ENCODE assay signal across 15 cellular contexts in the genomic region with DNA sequence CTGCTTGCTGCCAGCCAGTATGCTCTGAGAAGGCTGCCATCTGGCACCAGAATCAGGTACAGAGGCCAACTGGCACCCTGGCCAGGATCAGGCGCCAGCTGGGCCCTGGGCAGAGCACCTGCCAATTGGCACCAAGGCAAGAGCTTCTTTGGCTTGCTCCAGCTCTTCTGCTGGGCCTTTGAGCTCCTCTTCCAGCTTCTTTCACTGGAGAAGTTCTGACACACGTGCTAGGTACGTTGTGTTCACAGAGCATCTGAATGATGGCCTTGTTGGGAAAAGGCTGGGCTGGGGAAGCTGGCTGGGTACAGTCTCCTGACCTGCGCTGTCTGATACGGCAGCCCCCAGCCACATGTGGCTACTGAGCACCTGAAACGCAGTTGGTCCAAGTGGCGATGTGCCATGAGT. TPM values are rescaled to one million over a fixed set of nuclear protein-coding genes. Genes with fewer than 3 reads are reported as not detected.
DNase-seq lines count a peak whose midpoint lies in the region; ATAC-seq and TF ChIP-seq lines count a peak whose summit lies in the region.
"Had no signal": no experiment of that assay in that cellular context is flagged by ENCODE, and none has a peak within 500 bp of the region (broad histone marks: within the 10 kb centered on the region; RNA-seq: fewer than 3 reads in every experiment).

No MANE protein-coding gene starts in this region.

- H3K4me3 ChIP-seq in mammary epithelial cell (replicated peaks in 1 of 3; ENCODE audit: insufficient read depth in 1 of 3, low read depth in 2 of 3, low read length in 3 of 3), result no peak overlapping the region
- H3K4me3 ChIP-seq in gastroesophageal sphincter, result no peak overlapping the region
- no peak overlapping the region for H3K4me3 ChIP-seq in GM23338

- H3K27me3 Mint-ChIP-seq in MCF 10A (ENCODE audit: insufficient read depth, unreplicated experiment) (peaks cover 70% of the 10 kb centered on the region), T-cell (peaks cover 0 to 22% of the 10 kb centered on the region in 2 donors), GM23338 (ENCODE audit: insufficient read depth, low read depth, poor library complexity) (peaks cover 3% of the 10 kb centered on the region)

- H2AFZ ChIP-seq in mammary epithelial cell (ENCODE audit: low read depth, low read length) (no peak overlapping the region), GM23338 (no peak overlapping the region)

- intact Hi-C loops in MCF 10A (cut with micrococcal nuclease), result loop anchor here (10.0 kb wide), 2 partner anchors 374 to 824 kb away; no protein-coding TSS in a partner anchor
- intact Hi-C loops in mammary epithelial cell (cut with micrococcal nuclease), result loop anchor here (10.0 kb wide), 1 partner anchor 354 kb away; no protein-coding TSS in a partner anchor

- H3K9me3 Mint-ChIP-seq in MCF 10A (ENCODE audit: unreplicated experiment) (no peaks in the 10 kb centered on the region), T-cell (no peaks in the 10 kb centered on the region), GM23338 (no peaks in the 10 kb centered on the region)
- H3K9me3 Mint-ChIP-seq: activated CD4-positive, alpha-beta T cell treated with anti-CD3 and anti-CD28 coated beads, Interleukin-2, amount 10 ng/mL, durations not matched to agents 7 days and 5 days; naive thymus-derived CD4-positive, alpha-beta T cell had no signal

- POLR2A ChIA-PET in MCF 10A (lab: Yijun Ruan, JAX) (interaction anchor here (0.7 kb wide), 1 partner anchor 79 kb away, joined by 3 read pairs; no protein-coding TSS in a partner anchor), T-cell (lab: Charles Lee) (no interaction called here)

- H3K9ac ChIP-seq in mammary epithelial cell (ENCODE audit: insufficient read depth, low read length), result no peak overlapping the region

- no peak for TF ChIP-seq CTCF in MCF 10A (IDR thresholded peaks at IDR 0.05; ENCODE audit: unreplicated experiment)
- no peak for TF ChIP-seq CTCF in mammary epithelial cell (conservative IDR thresholded peaks at IDR 0.05 in 1 of 2, IDR thresholded peaks at IDR 0.05 in 1 of 2; ENCODE audit: extremely low read depth in 1 of 2, insufficient read depth in 1 of 2, low read depth in 1 of 2, low read length in 2 of 2)
- no peak for TF ChIP-seq CTCF in gastroesophageal sphincter (IDR thresholded peaks at IDR 0.05)
- no peak for TF ChIP-seq CTCF in GM23338 (conservative IDR thresholded peaks at IDR 0.05; ENCODE audit: low read depth in 2 of 2)

- dilution Hi-C loops in mammary epithelial cell (cut with HindIII; ENCODE audit: low sequenced_read_pairs), result no loop called here

- 10% methylated on average over 7 of the region's 7 CpGs for WGBS in mammary epithelial cell (ENCODE audit: low coverage, missing lambda C conversion rate)
- WGBS in gastroesophageal sphincter (ENCODE audit: low coverage in 1 of 2), 2 donors, result 40 to 92% methylated on average over 1 to 2 of the region's 7 CpGs

- CTCF ChIA-PET in MCF 10A (lab: Yijun Ruan, JAX) (interaction anchor here (0.7 to 10.3 kb wide), 5 partner anchors 15 to 123 kb away, joined by 3 to 72 read pairs (median 5); partner anchors contain the start of gene TLL2), mammary epithelial cell (lab: Charles Lee; ENCODE audit: low non-redundant PET) (no interaction called here), T-cell (lab: Charles Lee) (no interaction called here)

- TF ChIP-seq EP300 in gastroesophageal sphincter (IDR thresholded peaks at IDR 0.05), result no peak

- BruUV-seq in MCF 10A (replicated peaks; lab: Mats Ljungman, UMichigan) (no TSS peak), mammary epithelial cell (replicated peaks; lab: Mats Ljungman, UMichigan) (no TSS peak)

- no peak for TF ChIP-seq POLR2A in gastroesophageal sphincter (IDR thresholded peaks at IDR 0.05)

- peak; percentile 89 for ATAC-seq in gastroesophageal sphincter
- ATAC-seq in T-cell (replicated peaks in 1 of 4), result no peak
- no peak for ATAC-seq in GM23338
- ATAC-seq in GM21447 (IDR thresholded peaks at IDR 0.05; ENCODE audit: unreplicated experiment), result no peak
- ATAC-seq: naive thymus-derived CD4-positive, alpha-beta T cell; Panc1 had no signal

- H3K4me2 ChIP-seq in mammary epithelial cell (ENCODE audit: insufficient read depth, low read depth, low read length), result no peak overlapping the region
- H3K4me2 ChIP-seq in GM23338, result no peak overlapping the region

- no peaks in the 10 kb centered on the region for H3F3A ChIP-seq in GM23338 (replicated peaks; ENCODE audit: low read depth)

- no peak overlapping the region for H3K27ac ChIP-seq in mammary epithelial cell (ENCODE audit: insufficient read depth, low read depth, low read length)
- H3K27ac ChIP-seq in gastroesophageal sphincter, result peak overlapping the region in 1 of 4 donors; percentile 27
- no peak overlapping the region for H3K27ac ChIP-seq in GM23338 (ENCODE audit: low read depth)

- H3K4me1 Mint-ChIP-seq in MCF 10A (ENCODE audit: insufficient read depth, unreplicated experiment) (no peaks in the 10 kb centered on the region), T-cell (no peaks in the 10 kb centered on the region), GM23338 (no peaks in the 10 kb centered on the region; the same call in 2 of the 3 replicates)
- H3K4me1 Mint-ChIP-seq: activated CD4-positive, alpha-beta T cell treated with anti-CD3 and anti-CD28 coated beads, Interleukin-2, amount 10 ng/mL, durations not matched to agents 7 days and 5 days; naive thymus-derived CD4-positive, alpha-beta T cell had no signal

- H3K9me2 ChIP-seq in GM23338 (ENCODE audit: insufficient read depth), result no peaks in the 10 kb centered on the region

- no peaks in the 10 kb centered on the region for H3K36me3 ChIP-seq in mammary epithelial cell (ENCODE audit: insufficient read depth, low read length)
- H3K36me3 ChIP-seq in gastroesophageal sphincter, result no peaks in the 10 kb centered on the region
- no peaks in the 10 kb centered on the region for H3K36me3 ChIP-seq in GM23338 (ENCODE audit: insufficient read depth)

- DNase-seq in MCF 10A (ENCODE audit: unreplicated experiment) (peak; percentile 63), mammary epithelial cell (no peak), myocyte (ENCODE audit: low read depth) (peak; percentile 15), T-cell (no peak), GM23338 (ENCODE audit: low spot score) (no peak), dermis blood vessel endothelial cell (no peak)
- DNase-seq: activated CD4-positive, alpha-beta T cell treated with anti-CD3 and anti-CD28 coated beads, Interleukin-2, amount 10 ng/mL, durations not matched to agents 7 days and 5 days; effector CD8-positive, alpha-beta T cell; naive thymus-derived CD4-positive, alpha-beta T cell; NCI-H226; T-helper 1 cell had no signal

- H3K27ac Mint-ChIP-seq in MCF 10A (ENCODE audit: low read depth, unreplicated experiment) (no peak overlapping the region), T-cell (no peak overlapping the region), GM23338 (no peak overlapping the region)
- H3K27ac Mint-ChIP-seq: activated CD4-positive, alpha-beta T cell treated with anti-CD3 and anti-CD28 coated beads, Interleukin-2, amount 10 ng/mL, durations not matched to agents 7 days and 5 days; naive thymus-derived CD4-positive, alpha-beta T cell had no signal

- in situ Hi-C loops in mammary epithelial cell (cut with MboI; ENCODE audit: low sequenced_read_pairs in 2 of 2), result loop anchor here in 1 of 2 donors (25.0 kb wide), 1 partner anchor 447 kb away; the partner anchor contains the start of gene LCOR

- H3K9me3 ChIP-seq in mammary epithelial cell (replicated peaks; ENCODE audit: insufficient read depth, low read length), result no peaks in the 10 kb centered on the region
- H3K9me3 ChIP-seq in gastroesophageal sphincter, result no peaks in the 10 kb centered on the region

- no peaks in the 10 kb centered on the region for H3K4me1 ChIP-seq in mammary epithelial cell (ENCODE audit: insufficient read depth, low read length)
- peaks cover 0 to 24% (median 0%) of the 10 kb centered on the region in 3 donors for H3K4me1 ChIP-seq in gastroesophageal sphincter
- no peaks in the 10 kb centered on the region; the same call in 1 of the 2 replicates for H3K4me1 ChIP-seq in GM23338 (ENCODE audit: insufficient read depth)

- H3K36me3 Mint-ChIP-seq in MCF 10A (ENCODE audit: insufficient read depth, unreplicated experiment), result no peaks in the 10 kb centered on the region
- H3K36me3 Mint-ChIP-seq in T-cell, result no peaks in the 10 kb centered on the region
- H3K36me3 Mint-ChIP-seq in GM23338 (ENCODE audit: low read depth), result no peaks in the 10 kb centered on the region
- H3K36me3 Mint-ChIP-seq: naive thymus-derived CD4-positive, alpha-beta T cell had no signal

- no peaks in the 10 kb centered on the region for H3K79me2 ChIP-seq in mammary epithelial cell (ENCODE audit: insufficient read depth, low read length)
- H3K79me2 ChIP-seq in GM23338 (replicated peaks; ENCODE audit: insufficient read depth), result no peaks in the 10 kb centered on the region

- H3K27me3 ChIP-seq in mammary epithelial cell (ENCODE audit: insufficient read depth, low read length) (no peaks in the 10 kb centered on the region), gastroesophageal sphincter (peaks cover 8% of the 10 kb centered on the region), GM23338 (ENCODE audit: insufficient read depth) (no peaks in the 10 kb centered on the region)

- H4K20me1 ChIP-seq in mammary epithelial cell (ENCODE audit: insufficient read depth, low read length) (no peaks in the 10 kb centered on the region), GM23338 (replicated peaks; ENCODE audit: insufficient read depth) (no peaks in the 10 kb centered on the region)

- H3K4me3 Mint-ChIP-seq in MCF 10A (ENCODE audit: unreplicated experiment), result no peak overlapping the region
- H3K4me3 Mint-ChIP-seq in T-cell, result no peak overlapping the region
- no peak overlapping the region for H3K4me3 Mint-ChIP-seq in GM23338
- H3K4me3 Mint-ChIP-seq: activated CD4-positive, alpha-beta T cell treated with anti-CD3 and anti-CD28 coated beads, Interleukin-2, amount 10 ng/mL, durations not matched to agents 7 days and 5 days; naive thymus-derived CD4-positive, alpha-beta T cell had no signal

TF ChIP-seq in GM23338, 12 proteins besides CTCF, POLR2A, EP300 and RAD21:
- TF ChIP-seq CREB1 (CRISPR knock-in tag; IDR thresholded peaks at IDR 0.05; ENCODE audit: low read depth), result no peak

RNA-seq across cellular contexts. Expression of gene OPALIN, which starts 31.7 kb away (rescaled TPM):
- not detected in 2 replicates for total RNA-seq in MCF 10A (2022)
- total RNA-seq in mammary epithelial cell, result not detected
- polyA plus RNA-seq in mammary epithelial cell, result not detected
- not detected for polyA minus RNA-seq in mammary epithelial cell
- total RNA-seq in gastroesophageal sphincter, result not detected
- not detected in 2 replicates for total RNA-seq in myocyte
- not detected for polyA plus RNA-seq in myocyte (2012)
- not detected for total RNA-seq in T-cell
- total RNA-seq in GM23338 (2014; rRNA removed; shearing (Covaris generic)), result not detected in 2 replicates
- polyA plus RNA-seq in GM23338 (2016; fragmentation: Nextera tagmentation; extraction: Ambion mirVana), result not detected in 2 replicates
- not detected in 2 replicates for total RNA-seq in dermis blood vessel endothelial cell
- total RNA-seq: activated CD4-positive, alpha-beta T cell treated with anti-CD3 and anti-CD28 coated beads, Interleukin-2, amount 10 ng/mL, durations not matched to agents 7 days and 5 days; naive thymus-derived CD4-positive, alpha-beta T cell; skeletal muscle tissue had no signal
- polyA plus RNA-seq: naive thymus-derived CD4-positive, alpha-beta T cell had no signal

Comparison
In these comparisons a context has a peak if more than half of its experiments do, and no peak if none do; other contexts are left out.
1. DNase-seq: peak in MCF 10A (single experiment) and myocyte (single experiment); none in mammary epithelial cell (single experiment), T-cell (0 of 34), GM23338 (single experiment) and dermis blood vessel endothelial cell (single experiment).